ENCODE assay signal across 23 cellular contexts in the genomic region with DNA sequence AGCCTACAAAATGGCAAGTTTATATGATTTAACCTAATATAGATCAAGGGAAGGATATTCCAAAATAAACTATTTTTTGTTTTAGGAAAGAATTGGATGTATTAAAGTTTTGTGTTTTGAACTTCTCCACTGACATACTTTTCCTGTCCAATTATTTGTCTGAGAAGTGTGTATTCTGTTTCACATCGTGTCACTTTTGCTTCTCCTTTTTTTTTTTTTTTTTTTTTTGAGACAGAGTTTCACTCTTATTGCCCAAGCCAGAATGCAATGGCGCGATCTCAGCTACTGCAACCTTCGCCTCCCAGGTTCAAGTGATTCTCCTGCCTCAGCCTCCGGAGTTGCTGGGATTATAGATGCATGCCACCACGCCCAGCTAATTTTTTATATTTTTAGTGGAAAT.
"Had no signal": no experiment of that assay in that cellular context is flagged by ENCODE, and none has a peak within 500 bp of the region (broad histone marks: within the 10 kb centered on the region; RNA-seq: fewer than 3 reads in every experiment).

No MANE protein-coding gene starts in this region.

- H3K4me3 ChIP-seq: dorsolateral prefrontal cortex, hepatocyte, lung, neural progenitor cell, ovary, right atrium auricular region, smooth muscle cell, tibial artery, upper lobe of left lung, uterus had no signal

- ATAC-seq: left colon; left ventricle myocardium superior; naive thymus-derived CD8-positive, alpha-beta T cell; stimulated activated effector memory CD8-positive, alpha-beta T cell treated with anti-CD3 and anti-CD28 coated beads, Interleukin-12 subunit alpha, Interleukin-12 subunit beta, amount 100 ng/mL, for 72 hours had no signal

- H3K4me1 Mint-ChIP-seq: neural progenitor cell had no signal

- DNase-seq: cortex of kidney; dorsolateral prefrontal cortex; effector CD8-positive, alpha-beta T cell; foreskin melanocyte; head of caudate nucleus; left colon; left ventricle myocardium superior; mesendoderm; naive thymus-derived CD8-positive, alpha-beta T cell; nucleus accumbens; ovary; stimulated activated CD4-positive, alpha-beta T cell treated with anti-CD3 and anti-CD28 coated beads, Interleukin-4, amount 100 ng/mL, for 1 hour; stimulated activated CD8-positive, alpha-beta memory T cell treated with anti-CD3 and anti-CD28 coated beads, Interleukin-4, amount 100 ng/mL, for 48 hours; tibial artery; upper lobe of left lung; uterus had no signal

- H3K27me3 Mint-ChIP-seq: naive thymus-derived CD8-positive, alpha-beta T cell; stimulated activated naive CD8-positive, alpha-beta T cell treated with anti-CD3 and anti-CD28 coated beads, Interleukin-15, Interleukin-2, amounts not matched to agents 100 ng/mL and 50 ng/mL, for 24 hours had no signal

- H3K9me3 Mint-ChIP-seq: naive thymus-derived CD8-positive, alpha-beta T cell; neural progenitor cell; stimulated activated effector memory CD8-positive, alpha-beta T cell treated with anti-CD3 and anti-CD28 coated beads, Interleukin-12 subunit alpha, Interleukin-12 subunit beta, amount 100 ng/mL, for 72 hours; stimulated activated naive CD8-positive, alpha-beta T cell treated with anti-CD3 and anti-CD28 coated beads, Interleukin-15, Interleukin-2, amounts not matched to agents 100 ng/mL and 50 ng/mL, for 24 hours had no signal

- H3K27ac Mint-ChIP-seq: naive thymus-derived CD8-positive, alpha-beta T cell; neural progenitor cell; stimulated activated effector memory CD8-positive, alpha-beta T cell treated with anti-CD3 and anti-CD28 coated beads, Interleukin-12 subunit alpha, Interleukin-12 subunit beta, amount 100 ng/mL, for 72 hours; stimulated activated naive CD8-positive, alpha-beta T cell treated with anti-CD3 and anti-CD28 coated beads, Interleukin-15, Interleukin-2, amounts not matched to agents 100 ng/mL and 50 ng/mL, for 24 hours had no signal

- H3K36me3 ChIP-seq: neural progenitor cell, ovary, uterus had no signal

- H3K4me1 ChIP-seq: neural progenitor cell, tibial artery, uterus had no signal

- H3K9me3 ChIP-seq: ovary, right atrium auricular region, tibial artery, upper lobe of left lung, uterus had no signal

- H3K4me3 Mint-ChIP-seq: naive thymus-derived CD8-positive, alpha-beta T cell; neural progenitor cell; stimulated activated effector memory CD8-positive, alpha-beta T cell treated with anti-CD3 and anti-CD28 coated beads, Interleukin-12 subunit alpha, Interleukin-12 subunit beta, amount 100 ng/mL, for 72 hours; stimulated activated naive CD8-positive, alpha-beta T cell treated with anti-CD3 and anti-CD28 coated beads, Interleukin-15, Interleukin-2, amounts not matched to agents 100 ng/mL and 50 ng/mL, for 24 hours had no signal
